9 cellular contexts compared by ENCODE assay signal in the genomic region with DNA sequence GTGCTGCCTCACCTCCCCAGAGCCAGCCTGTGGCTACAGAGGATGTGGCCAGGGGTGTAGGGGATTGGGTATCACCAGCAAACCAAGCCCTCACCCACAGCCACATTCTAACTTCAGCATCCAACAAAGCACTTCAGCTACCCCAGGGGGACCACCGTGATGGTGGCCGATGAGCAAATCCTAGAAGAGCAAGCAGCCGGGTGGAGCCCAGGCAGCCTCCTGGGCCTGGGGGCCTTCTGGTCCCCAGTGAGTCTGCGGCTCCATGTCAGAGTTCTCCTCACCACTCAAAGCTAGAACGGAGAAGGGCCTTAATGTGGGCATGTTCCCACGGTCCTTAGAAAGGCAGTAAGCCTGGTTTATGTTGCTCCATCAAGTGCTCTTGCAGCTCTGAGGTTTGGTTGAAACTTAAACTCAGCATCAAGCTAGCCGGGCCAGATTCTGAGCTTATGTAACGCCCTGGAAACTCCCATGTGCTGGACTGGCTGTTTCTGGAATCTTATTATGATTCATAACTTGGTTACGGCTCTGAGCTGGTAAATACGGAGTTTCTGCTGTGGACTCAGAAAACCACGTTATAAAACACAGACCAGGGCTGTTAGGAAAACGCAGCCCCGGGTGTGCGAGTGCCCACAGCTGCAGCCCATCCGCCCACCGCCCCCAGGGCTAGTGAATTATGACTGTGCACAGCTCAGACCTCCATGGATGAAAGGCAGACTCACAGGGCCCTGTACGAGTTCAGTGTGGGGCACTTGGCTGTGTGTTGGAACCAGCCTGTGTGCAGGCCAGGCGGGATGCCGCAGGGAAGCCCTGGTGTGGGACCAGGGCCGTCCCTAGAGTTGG.
DNase-seq lines count a peak whose midpoint lies in the region; ATAC-seq and TF ChIP-seq lines count a peak whose summit lies in the region.
"Had no signal": no experiment of that assay in that cellular context is flagged by ENCODE, and none has a peak within 500 bp of the region (broad histone marks: within the 10 kb centered on the region; RNA-seq: fewer than 3 reads in every experiment).

No MANE protein-coding gene starts in this region.

- H3K27me3 ChIP-seq in KMS-11 (ENCODE audit: insufficient read depth, low read depth) (no peaks in the 10 kb centered on the region), esophagus squamous epithelium (no peaks in the 10 kb centered on the region), BE2C (no peaks in the 10 kb centered on the region), H7 (ENCODE audit: control insufficient read depth, insufficient read depth, low read length) (no peaks in the 10 kb centered on the region)
- H3K27me3 ChIP-seq: SJSA1 had no signal

- H2AFZ ChIP-seq in KMS-11 (ENCODE audit: low read depth), result peak overlapping the region; percentile 54; the same call in 1 of the 2 replicates

- TF ChIP-seq POLR2A in esophagus squamous epithelium (IDR thresholded peaks at IDR 0.05), result no peak

- H3K4me3 ChIP-seq in KMS-11 (IDR thresholded peaks at IDR 0.05; ENCODE audit: insufficient read depth, low read depth, low read length) (no peak overlapping the region), esophagus squamous epithelium (peak overlapping the region in 1 of 4 donors; percentile 38), BE2C (ENCODE audit: low read depth, low read length) (no peak overlapping the region), H7 (ENCODE audit: insufficient read depth, low read depth, low read length) (no peak overlapping the region)
- H3K4me3 ChIP-seq: SJSA1 had no signal

- 15 to 46% methylated on average over 7 to 9 of the region's 20 CpGs for WGBS in esophagus squamous epithelium, 2 donors

- peak overlapping the region; percentile 63 for H3K9ac ChIP-seq in KMS-11

- no peaks in the 10 kb centered on the region for H4K20me1 ChIP-seq in KMS-11 (ENCODE audit: insufficient read depth)

- H3K4me1 ChIP-seq in KMS-11 (ENCODE audit: low read depth, poor library complexity, severe bottlenecking) (peaks cover 24% of the 10 kb centered on the region), esophagus squamous epithelium (peaks cover 0 to 71% (median 37%) of the 10 kb centered on the region in 3 donors), BE2C (no peaks in the 10 kb centered on the region)

- H3K9me3 ChIP-seq in esophagus squamous epithelium (no peaks in the 10 kb centered on the region), BE2C (no peaks in the 10 kb centered on the region)
- H3K9me3 ChIP-seq: SJSA1 had no signal

- H3K79me2 ChIP-seq in KMS-11 (ENCODE audit: insufficient read depth, low read depth), result no peaks in the 10 kb centered on the region

- peak overlapping the region; percentile 60 for H3K4me2 ChIP-seq in KMS-11

- no peak for DNase-seq in esophagus squamous epithelium (lab: John Stamatoyannopoulos, UW)
- no peak for DNase-seq in sciatic nerve (ENCODE audit: low spot score)
- no peak for DNase-seq in BE2C
- no peak for DNase-seq in UCSD-AML1 (lab: John Stamatoyannopoulos, UW; ENCODE audit: unreplicated experiment)
- no peak for DNase-seq in H7

- ATAC-seq in GM18502 (IDR thresholded peaks at IDR 0.05; ENCODE audit: poor library complexity, unreplicated experiment) (peak; percentile 77), GM21737 (IDR thresholded peaks at IDR 0.05; ENCODE audit: unreplicated experiment) (peak; percentile 57), sciatic nerve (peak; percentile 86)

- H3K27ac ChIP-seq in KMS-11 (peak overlapping the region; percentile 91), esophagus squamous epithelium (peak overlapping the region; percentile 83 to 94 (median 87))
- H3K27ac ChIP-seq: SJSA1 had no signal

- intact Hi-C loops in esophagus squamous epithelium (cut with DNase I), result loop anchor here (5.0 kb wide), 1 partner anchor 387 kb away; a partner anchor contains a TSS
- intact Hi-C loops in sciatic nerve (cut with DNase I), result loop anchor here (10.0 kb wide), 1 partner anchor 389 kb away; a partner anchor contains a TSS

- H3K36me3 ChIP-seq in KMS-11 (ENCODE audit: insufficient read depth) (no peaks in the 10 kb centered on the region), esophagus squamous epithelium (no peaks in the 10 kb centered on the region), BE2C (no peaks in the 10 kb centered on the region), H7 (replicated peaks; ENCODE audit: control insufficient read depth, insufficient read depth, low read length) (no peaks in the 10 kb centered on the region)
- H3K36me3 ChIP-seq: SJSA1 had no signal

- no peak for TF ChIP-seq CTCF in KMS-11 (conservative IDR thresholded peaks at IDR 0.05; ENCODE audit: low read depth, low read length)
- no peak for TF ChIP-seq CTCF in esophagus squamous epithelium (IDR thresholded peaks at IDR 0.05)
- TF ChIP-seq CTCF in BE2C (IDR thresholded peaks at IDR 0.05; ENCODE audit: low read depth, low read length), result no peak
